ENCODE assay signal across 20 cellular contexts in genomic region chr15:67750371-67750770, GRCh38.
"Had no signal": no experiment of that assay in that cellular context is flagged by ENCODE, and none has a peak within 500 bp of the region (broad histone marks: within the 10 kb centered on the region; RNA-seq: fewer than 3 reads in every experiment).

No MANE protein-coding gene starts in this region.

- H3K27ac ChIP-seq: brain microvascular endothelial cell, epithelial cell of prostate, gastroesophageal sphincter, left ventricle myocardium inferior, neutrophil, tibial artery, vagina, WERI-Rb-1 had no signal

- ATAC-seq: effector memory CD8-positive, alpha-beta T cell; gastroesophageal sphincter; natural killer cell; stimulated activated naive B cell treated with anti-CD40 and anti-IgM and Interleukin-4, amounts not matched to agents 10 μg/mL and 1 μg/mL and 100 μg/mL, for 72 hours; T-helper 17 cell had no signal

- H3K4me1 ChIP-seq: left ventricle myocardium inferior, tibial artery had no signal

- DNase-seq: activated CD4-positive, alpha-beta memory T cell treated with anti-CD3 and anti-CD28 coated beads, Interleukin-2, amount 10 ng/mL, durations not matched to agents 7 days and 5 days; activated CD4-positive, alpha-beta T cell treated with anti-CD3 and anti-CD28 coated beads for 4 hours; activated naive CD8-positive, alpha-beta T cell treated with anti-CD3 and anti-CD28 coated beads for 36 hours; activated T-cell treated with anti-CD3 and anti-CD28 coated beads, Interleukin-2, amount 50 U/mL, for 24 hours; anterior cingulate cortex; brain microvascular endothelial cell; effector memory CD8-positive, alpha-beta T cell; islet precursor cell; left ventricle myocardium inferior; natural killer cell; retina; stimulated activated CD4-positive, alpha-beta T cell treated with anti-CD3 and anti-CD28 coated beads, Interleukin-2, amount 100 ng/mL, for 48 hours; stimulated activated naive B cell treated with anti-CD40 and anti-IgM and Interleukin-4, amounts not matched to agents 10 μg/mL and 1 μg/mL and 100 μg/mL, for 72 hours; T-helper 17 cell; tibial artery; WERI-Rb-1 had no signal

- H3K4me3 ChIP-seq: gastroesophageal sphincter, left ventricle myocardium inferior, tibial artery, vagina had no signal

- H3K9me3 ChIP-seq: gastroesophageal sphincter, left ventricle myocardium inferior, neutrophil, tibial artery, vagina had no signal

- H3K36me3 ChIP-seq: brain microvascular endothelial cell, neutrophil, vagina, WERI-Rb-1 had no signal

- H3K27me3 ChIP-seq: brain microvascular endothelial cell, gastroesophageal sphincter, neutrophil, tibial artery, vagina had no signal
